ENCODE assay signal across 22 cellular contexts in genomic region chr22:42760806-42761565, GRCh38. TPM values are rescaled to one million over a fixed set of nuclear protein-coding genes. Genes with fewer than 3 reads are reported as not detected.
DNase-seq lines count a peak whose midpoint lies in the region; ATAC-seq, FAIRE-seq and TF ChIP-seq lines count a peak whose summit lies in the region.
"Had no signal": no experiment of that assay in that cellular context is flagged by ENCODE, and none has a peak within 500 bp of the region (broad histone marks: within the 10 kb centered on the region; RNA-seq: fewer than 3 reads in every experiment).

No MANE protein-coding gene starts in this region.

- no peak for FAIRE-seq in HepG2 (lab: Jason Lieb, UNC)

- no peak overlapping the region for H3K27ac ChIP-seq in HepG2 (ENCODE audit: extremely low read length, insufficient read depth, low read length)
- no peak overlapping the region for H3K27ac ChIP-seq in right lobe of liver
- no peak overlapping the region for H3K27ac ChIP-seq in adrenal gland
- H3K27ac ChIP-seq: sigmoid colon, upper lobe of left lung had no signal

- H3K27me3 ChIP-seq in HepG2 (ENCODE audit: control insufficient read depth in 1 of 2, insufficient read depth in 2 of 2, low read length in 2 of 2) (peaks cover 2 to 16% of the 10 kb centered on the region in 2 experiments; a peak in 3 of 5 replicates), right lobe of liver (no peaks in the 10 kb centered on the region), adrenal gland (no peaks in the 10 kb centered on the region)
- H3K27me3 ChIP-seq: sigmoid colon, upper lobe of left lung had no signal

- H3K36me3 ChIP-seq in HepG2 (replicated peaks in 1 of 2; ENCODE audit: control insufficient read depth in 1 of 2, insufficient read depth in 2 of 2, low read length in 2 of 2) (no peaks in the 10 kb centered on the region), right lobe of liver (no peaks in the 10 kb centered on the region), adrenal gland (replicated peaks in 1 of 2) (no peaks in the 10 kb centered on the region)
- H3K36me3 ChIP-seq: sigmoid colon, upper lobe of left lung had no signal

- peaks cover 37% of the 10 kb centered on the region for H3K4me1 ChIP-seq in HepG2 (ENCODE audit: insufficient read depth, low read length)
- no peaks in the 10 kb centered on the region for H3K4me1 ChIP-seq in right lobe of liver
- H3K4me1 ChIP-seq in adrenal gland (replicated peaks in 1 of 2), result no peaks in the 10 kb centered on the region
- H3K4me1 ChIP-seq: sigmoid colon had no signal

- no peaks in the 10 kb centered on the region for H3K79me2 ChIP-seq in HepG2 (ENCODE audit: insufficient read depth, low read length)

- ATAC-seq in HepG2, result 0 out of 3 replicates have a peak, but pooled peaks have one; percentile 15
- ATAC-seq in right lobe of liver, result no peak
- no peak for ATAC-seq in HG02884 (IDR thresholded peaks at IDR 0.05; ENCODE audit: unreplicated experiment)
- ATAC-seq: activated CD4-positive, CD25-positive, alpha-beta regulatory T cell treated with anti-CD3 and anti-CD28 coated beads, Interleukin-2, amount 50 U/mL, for 24 hours; Right ventricle myocardium inferior had no signal

- no TSS peak for BruUV-seq in HepG2 (replicated peaks; lab: Mats Ljungman, UMichigan)

- in situ Hi-C loops in HepG2 (cut with HindIII; ENCODE audit: extremely low pct_ligation_motif_present, low pct_unique_long_range_greater_than_20kb), result no loop called here

- intact Hi-C loops in HepG2 (cut with micrococcal nuclease; ENCODE audit: unreplicated experiment) (no loop called here), right lobe of liver (cut with DNase I) (no loop called here), adrenal gland (cut with DNase I) (no loop called here)

- TF ChIP-seq EP300 in HepG2 (IDR thresholded peaks at IDR 0.05; ENCODE audit: low read depth in 2 of 2, low read length in 2 of 2), result no peak
- TF ChIP-seq EP300 in HepG2 (CRISPR knock-in tag; IDR thresholded peaks at IDR 0.05; ENCODE audit: borderline replicate concordance), result no peak

- TF ChIP-seq POLR2A in HepG2 (IDR thresholded peaks at IDR 0.05; ENCODE audit: insufficient read depth in 1 of 2, low read depth in 2 of 2, low read length in 2 of 2) (no peak), right lobe of liver (IDR thresholded peaks at IDR 0.05) (no peak), adrenal gland (IDR thresholded peaks at IDR 0.05) (no peak)

- no peak overlapping the region for H2AFZ ChIP-seq in HepG2 (ENCODE audit: low read length)

- 11% methylated on average over 3 of the region's 18 CpGs for WGBS in HepG2 (ENCODE audit: low lambda C conversion rate)
- 39% methylated on average over 5 of the region's 18 CpGs for WGBS in right lobe of liver (ENCODE audit: insufficient coverage, low coverage, low lambda C conversion rate, missing lambda C conversion rate)
- WGBS in adrenal gland, 4 donors, result 81 to 86% (median 84%) methylated on average over 10 to 18 of the region's 18 CpGs

- no peaks in the 10 kb centered on the region for H4K20me1 ChIP-seq in HepG2 (ENCODE audit: insufficient read depth, low read length)

- H3K9me3 ChIP-seq in HepG2 (ENCODE audit: low read length) (no peaks in the 10 kb centered on the region), right lobe of liver (no peaks in the 10 kb centered on the region), adrenal gland (replicated peaks in 1 of 3) (no peaks in the 10 kb centered on the region)
- H3K9me3 ChIP-seq: sigmoid colon, upper lobe of left lung had no signal

- POLR2A ChIA-PET in HepG2 (lab: Yijun Ruan, JAX), result no interaction called here

- no peak overlapping the region for H3K4me2 ChIP-seq in HepG2 (ENCODE audit: low read depth, low read length)

- no peak overlapping the region for H3K4me3 ChIP-seq in HepG2 (replicated peaks in 1 of 3; ENCODE audit: insufficient read depth in 1 of 3, low read depth in 2 of 3, low read length in 3 of 3)
- H3K4me3 ChIP-seq in right lobe of liver, result no peak overlapping the region
- no peak overlapping the region for H3K4me3 ChIP-seq in adrenal gland
- H3K4me3 ChIP-seq: lung, sigmoid colon, upper lobe of left lung had no signal

- DNase-seq in HepG2 (ENCODE audit: low spot score) (no peak), right lobe of liver (no peak), NCI-H146 treated with DMSO at 0.1 percent for 48 hours (lab: John Stamatoyannopoulos, UW; ENCODE audit: unreplicated experiment) (peak; percentile 1), epidermal melanocyte (ENCODE audit: insufficient read length, low spot score) (peak; percentile 10), UCSD-AML1 (lab: John Stamatoyannopoulos, UW; ENCODE audit: unreplicated experiment) (no peak), adrenal gland (no peak)
- no peak for DNase-seq in activated CD4-positive, CD25-positive, alpha-beta regulatory T cell (lab: John Stamatoyannopoulos, UW)
- DNase-seq: 8988T; activated CD4-positive, alpha-beta memory T cell treated with anti-CD3 and anti-CD28 coated beads, Interleukin-2, amount 10 ng/mL, durations not matched to agents 7 days and 5 days; activated naive CD8-positive, alpha-beta T cell treated with anti-CD3 and anti-CD28 coated beads, Interleukin-2, amount 10 ng/mL, durations not matched to agents 7 days and 5 days; GF-D8; NCI-H1930; NCI-H526 treated with DMSO at 0.1 percent for 48 hours; nephron progenitor cell; sigmoid colon; T1000 had no signal

- CTCF ChIA-PET in HepG2 (lab: Yijun Ruan, JAX; ENCODE audit: low intra/inter-chr PET ratio, low total read pairs), result no interaction called here

- no peak for TF ChIP-seq RAD21 in HepG2 (CRISPR knock-in tag; IDR thresholded peaks at IDR 0.05)

- TF ChIP-seq CTCF in HepG2 (CRISPR knock-in tag; IDR thresholded peaks at IDR 0.05) (no peak), right lobe of liver (IDR thresholded peaks at IDR 0.05) (no peak), adrenal gland (IDR thresholded peaks at IDR 0.05) (no peak)

- no peak overlapping the region for H3K9ac ChIP-seq in HepG2 (ENCODE audit: insufficient read depth, low read depth, low read length)

TF ChIP-seq in HepG2, 621 proteins besides CTCF, POLR2A, EP300 and RAD21 (continues in another document):
- TF ChIP-seq ZNF776 (CRISPR knock-in tag; IDR thresholded peaks at IDR 0.05) (no peak), ZNF687 (CRISPR knock-in tag; IDR thresholded peaks at IDR 0.05) (no peak), BORCS8-MEF2B (CRISPR knock-in tag; IDR thresholded peaks at IDR 0.05) (no peak), RBFOX2 (IDR thresholded peaks at IDR 0.05; ENCODE audit: low read depth, low read length) (no peak)

RNA-seq across cellular contexts. Expression of gene A4GALT, which starts 40.3 kb away (rescaled TPM):
- total RNA-seq in HepG2 (2016; rRNA removed; fragmentation: Illumina TruSeq; extraction: Trizol), result 0.09 TPM in 1 of 2 replicates, not detected in the other
- not detected in 2 replicates for total RNA-seq in HepG2 (2016; cell fraction: cytosol; rRNA removed; fragmentation: Illumina TruSeq; extraction: Trizol; ENCODE audit: low read depth)
- total RNA-seq in HepG2 (2016; cell fraction: insoluble cytoplasmic fraction; rRNA removed; fragmentation: Illumina TruSeq; extraction: Trizol), result not detected in 2 replicates
- not detected in 2 replicates for total RNA-seq in HepG2 (2016; cell fraction: membrane; rRNA removed; fragmentation: Illumina TruSeq; extraction: Trizol)
- total RNA-seq in HepG2 (2016; cell fraction: nucleus; rRNA removed; fragmentation: Illumina TruSeq; extraction: Trizol), result not detected in 2 replicates
- 1.1 and 2.7 TPM in 2 replicates for polyA plus RNA-seq in HepG2 (2011; rRNA removed)
- polyA plus RNA-seq in HepG2 (2011; cell fraction: cytosol; rRNA removed), result 2.5 and 4.5 TPM in 2 replicates
- 3.2 and 3.6 TPM in 2 replicates for polyA plus RNA-seq in HepG2 (2011; cell fraction: nucleus; rRNA removed)
- polyA plus RNA-seq in HepG2 (2012), result 0.74 and 1.8 TPM in 2 replicates
- not detected in 2 replicates for polyA plus RNA-seq in HepG2 (2016; cell fraction: cytosol; fragmentation: Illumina TruSeq; extraction: Trizol; ENCODE audit: low read depth)
- polyA plus RNA-seq in HepG2 (2016; cell fraction: insoluble cytoplasmic fraction; fragmentation: Illumina TruSeq; extraction: Trizol; ENCODE audit: low read depth), result 0.15 TPM in 1 of 2 replicates, not detected in the other
- polyA plus RNA-seq in HepG2 (2016; cell fraction: membrane; fragmentation: Illumina TruSeq; extraction: Trizol; ENCODE audit: low read depth), result 0.09 TPM in 1 of 2 replicates, not detected in the other
- not detected in 2 replicates for polyA plus RNA-seq in HepG2 (2016; cell fraction: nucleus; fragmentation: Illumina TruSeq; extraction: Trizol; ENCODE audit: insufficient read depth, low read depth)
- 7.6 and 7.8 TPM in 2 replicates for polyA minus RNA-seq in HepG2 (2011; rRNA and poly(A)+ RNA removed; ENCODE audit: low replicate concordance)
- polyA minus RNA-seq in HepG2 (2011; cell fraction: cytosol; rRNA and poly(A)+ RNA removed), result 1.5 and 2.5 TPM in 2 replicates
- 2.1 and 2.9 TPM in 2 replicates for polyA minus RNA-seq in HepG2 (2011; cell fraction: nucleus; rRNA and poly(A)+ RNA removed)
- 1 to 10 TPM in 5 of 6 experiments, under 1 TPM in 1; 0.86 to 3.7 (median 2.2) TPM for total RNA-seq in right lobe of liver
- total RNA-seq in adrenal gland, result 10 to 100 TPM in 7 of 8 donors, 1 to 10 TPM in 1; 2.7 to 29.8 (median 18.2) TPM
- 10 to 100 TPM in 2 of 3 donors, 1 to 10 TPM in 1; 4.2 to 21.5 (median 17.8) TPM for polyA plus RNA-seq in adrenal gland
- total RNA-seq: activated naive CD8-positive, alpha-beta T cell treated with anti-CD3 and anti-CD28 coated beads, Interleukin-2, amount 10 ng/mL, durations not matched to agents 7 days and 5 days; activated T-helper 2 cell treated with anti-CD3 and anti-CD28 coated beads, Interferon-gamma antibody, Interleukin-2, Interleukin-4, amounts not matched to agents 10 μg/mL and 5 μg/mL and 100 μg/mL, durations not matched to agents 14 hours and 24 hours and 36 hours had no signal

Comparison
In these comparisons a context has a peak if more than half of its experiments do, and no peak if none do; other contexts are left out.
1. DNase-seq: peak in NCI-H146 treated with DMSO at 0.1 percent for 48 hours (single experiment) and epidermal melanocyte (single experiment); none in HepG2 (single experiment), right lobe of liver (0 of 3), activated CD4-positive, CD25-positive, alpha-beta regulatory T cell (0 of 4), UCSD-AML1 (single experiment) and adrenal gland (0 of 7).